1 cellular context compared by ENCODE assay signal in genomic region chr16:89905511-89906140, GRCh38.
TF ChIP-seq lines count a peak whose summit lies in the region.

No MANE protein-coding gene starts in this region.

TF ChIP-seq in A549, 52 proteins besides CTCF, POLR2A, EP300 and RAD21:
- no peak for TF ChIP-seq PHF8 (IDR thresholded peaks at IDR 0.05; ENCODE audit: borderline replicate concordance, low read depth)
- no peak for TF ChIP-seq CBX8 (IDR thresholded peaks at IDR 0.05)
- no peak for TF ChIP-seq POLR2AphosphoS2 (conservative IDR thresholded peaks at IDR 0.05; ENCODE audit: low read length)
